In genomic region chr11:27487706-27488105, GRCh38 we compare ENCODE assay signal across 14 cellular contexts. TPM values are rescaled to one million over a fixed set of nuclear protein-coding genes. Genes with fewer than 3 reads are reported as not detected.
DNase-seq lines count a peak whose midpoint lies in the region; ATAC-seq and TF ChIP-seq lines count a peak whose summit lies in the region.
"Had no signal": no experiment of that assay in that cellular context is flagged by ENCODE, and none has a peak within 500 bp of the region (broad histone marks: within the 10 kb centered on the region; RNA-seq: fewer than 3 reads in every experiment).

No MANE protein-coding gene starts in this region.

- H3K9me3 ChIP-seq in Panc1 (ENCODE audit: control insufficient read depth, insufficient read depth, low read depth, low read length): no peaks in the 10 kb centered on the region
- H3K9me3 ChIP-seq: BLaER1, HAP-1 had no signal

- no peaks in the 10 kb centered on the region; the same call in 1 of the 2 replicates for H3K36me3 ChIP-seq in Panc1 (ENCODE audit: control insufficient read depth, insufficient read depth, low read length)

- H3K4me3 ChIP-seq in Panc1 (ENCODE audit: low read depth in 2 of 2, low read length in 2 of 2): no peak overlapping the region
- no peak overlapping the region for H3K4me3 ChIP-seq in lower leg skin (ENCODE audit: low read depth, poor library complexity, severe bottlenecking)
- H3K4me3 ChIP-seq: BLaER1, HAP-1 had no signal

- 81 to 82% methylated on average over 6 of the region's 6 CpGs for WGBS in lower leg skin, 2 donors

- in situ Hi-C loops in Panc1 (cut with HindIII; ENCODE audit: low pct_unique_long_range_greater_than_20kb, low sequenced_read_pairs): no loop called here

- TF ChIP-seq CTCF in Panc1 (IDR thresholded peaks at IDR 0.05) (no peak), lower leg skin (IDR thresholded peaks at IDR 0.05) (no peak)

- BruUV-seq in Panc1 (replicated peaks; lab: Mats Ljungman, UMichigan): TSS peak; percentile 34

- intact Hi-C loops in Panc1 (cut with micrococcal nuclease; ENCODE audit: unreplicated experiment) (loop anchor here (5.0 kb wide), 2 partner anchors 190 to 735 kb away; no protein-coding TSS in a partner anchor), lower leg skin (cut with DNase I; ENCODE audit: low total_unique reads) (loop anchor here (5.0 kb wide), 1 partner anchor 305 kb away; no protein-coding TSS in a partner anchor)
- intact Hi-C loops in activated T-helper 2 cell treated with anti-CD3 and anti-CD28 coated beads, Interferon-gamma antibody, Interleukin-2, Interleukin-4, amounts not matched to agents 10 μg/mL and 5 μg/mL and 100 μg/mL, durations not matched to agents 14 hours and 24 hours and 36 hours (cut with micrococcal nuclease): loop anchor here (5.0 kb wide), 3 partner anchors 190 to 1205 kb away; no protein-coding TSS in a partner anchor

- no peak for TF ChIP-seq EP300 in Ishikawa (IDR thresholded peaks at IDR 0.05; ENCODE audit: borderline replicate concordance)

- no peak for TF ChIP-seq RAD21 in Ishikawa (IDR thresholded peaks at IDR 0.05; ENCODE audit: low read depth)

- no peaks in the 10 kb centered on the region for H3K4me1 Mint-ChIP-seq in activated T-helper 2 cell treated with anti-CD3 and anti-CD28 coated beads, Interferon-gamma antibody, Interleukin-2, Interleukin-4, amounts not matched to agents 10 μg/mL and 5 μg/mL and 100 μg/mL, durations not matched to agents 14 hours and 24 hours and 36 hours (ENCODE audit: low read depth)

- H3K36me3 Mint-ChIP-seq in activated T-helper 2 cell treated with anti-CD3 and anti-CD28 coated beads, Interferon-gamma antibody, Interleukin-2, Interleukin-4, amounts not matched to agents 10 μg/mL and 5 μg/mL and 100 μg/mL, durations not matched to agents 14 hours and 24 hours and 36 hours (ENCODE audit: low read depth): peaks cover 5% of the 10 kb centered on the region

- POLR2A ChIA-PET in Panc1 (lab: Charles Lee): interaction anchor here (0.6 kb wide), 1 partner anchor 335 kb away, joined by 8 read pairs; no protein-coding TSS in a partner anchor

- peaks cover 2% of the 10 kb centered on the region; the same call in 1 of the 2 replicates for H3K4me1 ChIP-seq in Panc1 (ENCODE audit: control insufficient read depth, insufficient read depth, low read length)
- H3K4me1 ChIP-seq: BLaER1 had no signal

- no peaks in the 10 kb centered on the region for H3K9me3 Mint-ChIP-seq in activated T-helper 2 cell treated with anti-CD3 and anti-CD28 coated beads, Interferon-gamma antibody, Interleukin-2, Interleukin-4, amounts not matched to agents 10 μg/mL and 5 μg/mL and 100 μg/mL, durations not matched to agents 14 hours and 24 hours and 36 hours

- ATAC-seq in Panc1: no peak

- H3K27ac ChIP-seq in Panc1 (ENCODE audit: low read length): no peak overlapping the region
- H3K27ac ChIP-seq: BLaER1 had no signal

- CTCF ChIA-PET in Panc1 (lab: Charles Lee): interaction anchor here (0.7 kb wide), 1 partner anchor 12 kb away, joined by 5 read pairs; no protein-coding TSS in a partner anchor

- H3K27me3 Mint-ChIP-seq in activated T-helper 2 cell treated with anti-CD3 and anti-CD28 coated beads, Interferon-gamma antibody, Interleukin-2, Interleukin-4, amounts not matched to agents 10 μg/mL and 5 μg/mL and 100 μg/mL, durations not matched to agents 14 hours and 24 hours and 36 hours (ENCODE audit: low read depth): no peaks in the 10 kb centered on the region

- H3K27me3 ChIP-seq in Panc1 (ENCODE audit: control insufficient read depth, insufficient read depth, low read length): no peaks in the 10 kb centered on the region
- H3K27me3 ChIP-seq: BLaER1 had no signal

- H3K4me3 Mint-ChIP-seq in activated T-helper 2 cell treated with anti-CD3 and anti-CD28 coated beads, Interferon-gamma antibody, Interleukin-2, Interleukin-4, amounts not matched to agents 10 μg/mL and 5 μg/mL and 100 μg/mL, durations not matched to agents 14 hours and 24 hours and 36 hours (ENCODE audit: low read depth): no peak overlapping the region

- peak; percentile 14 for DNase-seq in NCI-H2107 treated with DMSO at 0.1 percent for 48 hours (lab: John Stamatoyannopoulos, UW; ENCODE audit: unreplicated experiment)
- DNase-seq in NCI-H2107 (lab: John Stamatoyannopoulos, UW): no peak
- DNase-seq in Panc1 (ENCODE audit: low read depth, low spot score): no peak
- peak; percentile 41 for DNase-seq in myocyte (ENCODE audit: low read depth)
- DNase-seq in lower leg skin (ENCODE audit: low spot score in 2 of 2): no peak
- no peak for DNase-seq in activated T-helper 2 cell treated with anti-CD3 and anti-CD28 coated beads, Interferon-gamma antibody, Interleukin-2, Interleukin-4, amounts not matched to agents 10 μg/mL and 5 μg/mL and 100 μg/mL, durations not matched to agents 14 hours and 24 hours and 36 hours (ENCODE audit: low spot score)
- DNase-seq: 8988T, AML-193, DMS153, DMS79 treated with DMSO at 0.1 percent for 48 hours, EL had no signal

- no peak overlapping the region for H3K27ac Mint-ChIP-seq in activated T-helper 2 cell treated with anti-CD3 and anti-CD28 coated beads, Interferon-gamma antibody, Interleukin-2, Interleukin-4, amounts not matched to agents 10 μg/mL and 5 μg/mL and 100 μg/mL, durations not matched to agents 14 hours and 24 hours and 36 hours

- TF ChIP-seq POLR2A in lower leg skin (IDR thresholded peaks at IDR 0.05): no peak

TF ChIP-seq in Ishikawa, 13 proteins besides CTCF, POLR2A, EP300 and RAD21:
- TF ChIP-seq YY1 (IDR thresholded peaks at IDR 0.05; ENCODE audit: low read depth) (no peak), CEBPB (IDR thresholded peaks at IDR 0.05) (peak; percentile 48; the same call in 1 of the 2 replicates)
TF ChIP-seq in Ishikawa: peak in this region for 1.

RNA-seq across cellular contexts. Expression of gene LGR4, which starts 15.1 kb away (rescaled TPM):
- total RNA-seq in Panc1 (2021; ENCODE audit: unreplicated experiment): 61.8 TPM
- polyA plus RNA-seq in Panc1 (2012; ENCODE audit: insufficient read length): 71.4 TPM
- 17.3 and 17.7 TPM in 2 replicates for total RNA-seq in myocyte
- 6.6 TPM for polyA plus RNA-seq in myocyte (2012)
- 10 to 100 TPM; 32.0 to 70.2 (median 50.4) TPM for total RNA-seq in lower leg skin
- total RNA-seq in activated T-helper 2 cell treated with anti-CD3 and anti-CD28 coated beads, Interferon-gamma antibody, Interleukin-2, Interleukin-4, amounts not matched to agents 10 μg/mL and 5 μg/mL and 100 μg/mL, durations not matched to agents 14 hours and 24 hours and 36 hours: 0.05 and 0.14 TPM in 2 replicates

RNA-seq across cellular contexts. Expression of gene LIN7C, which starts 18.9 kb away (rescaled TPM):
- total RNA-seq in Panc1 (2021; ENCODE audit: unreplicated experiment): 44.2 TPM
- polyA plus RNA-seq in Panc1 (2012; ENCODE audit: insufficient read length): 4.6 TPM
- total RNA-seq in myocyte: 30.8 and 53.0 TPM in 2 replicates
- polyA plus RNA-seq in myocyte (2012): 5.6 TPM
- 10 to 100 TPM; 29.2 to 35.6 (median 34.5) TPM for total RNA-seq in lower leg skin
- 29.6 and 31.0 TPM in 2 replicates for total RNA-seq in activated T-helper 2 cell treated with anti-CD3 and anti-CD28 coated beads, Interferon-gamma antibody, Interleukin-2, Interleukin-4, amounts not matched to agents 10 μg/mL and 5 μg/mL and 100 μg/mL, durations not matched to agents 14 hours and 24 hours and 36 hours

Comparison
In these comparisons a context has a peak if more than half of its experiments do, and no peak if none do; other contexts are left out.
1. DNase-seq: peak in NCI-H2107 treated with DMSO at 0.1 percent for 48 hours (single experiment) and myocyte (single experiment); none in NCI-H2107 (single experiment), Panc1 (single experiment), lower leg skin (0 of 2) and activated T-helper 2 cell treated with anti-CD3 and anti-CD28 coated beads, Interferon-gamma antibody, Interleukin-2, Interleukin-4, amounts not matched to agents 10 μg/mL and 5 μg/mL and 100 μg/mL, durations not matched to agents 14 hours and 24 hours and 36 hours (single experiment).
2. RNA of gene LGR4, which starts 15.1 kb away (total RNA-seq): 61.8 TPM in Panc1 (single experiment), 32.0 to 70.2 TPM in lower leg skin and 17.3 to 17.7 TPM in myocyte; 0.05 to 0.14 TPM in activated T-helper 2 cell treated with anti-CD3 and anti-CD28 coated beads, Interferon-gamma antibody, Interleukin-2, Interleukin-4, amounts not matched to agents 10 μg/mL and 5 μg/mL and 100 μg/mL, durations not matched to agents 14 hours and 24 hours and 36 hours; every median in the first group is over 10 times any median in the second.